23 cellular contexts compared by ENCODE assay signal in genomic region chr2:71611781-71612545, GRCh38.
A peak's percentile ranks its signal among the peaks of the same experiment; 100 is the strongest.
DNase-seq lines count a peak whose midpoint lies in the region; ATAC-seq and TF ChIP-seq lines count a peak whose summit lies in the region.
"Had no signal": no experiment of that assay in that cellular context is flagged by ENCODE, and none has a peak within 500 bp of the region (broad histone marks: within the 10 kb centered on the region; RNA-seq: fewer than 3 reads in every experiment).

No MANE protein-coding gene starts in this region.

- 95% methylated on average over 15 of the region's 15 CpGs for WGBS in sigmoid colon, 2 donors

- no peaks in the 10 kb centered on the region for H3K27me3 ChIP-seq in sigmoid colon

- intact Hi-C loops in sigmoid colon (cut with DNase I) = loop anchor here (5.0 to 10.0 kb wide), 3 partner anchors 163 to 385 kb away; no protein-coding TSS in a partner anchor

- no peak for TF ChIP-seq POLR2A in sigmoid colon (IDR thresholded peaks at IDR 0.05)

- H3K27ac ChIP-seq in sigmoid colon = no peak overlapping the region
- H3K27ac ChIP-seq: prostate gland had no signal

- H3K4me3 Mint-ChIP-seq in activated CD4-positive, alpha-beta memory T cell treated with anti-CD3 and anti-CD28 coated beads, Interleukin-2, amount 10 ng/mL, durations not matched to agents 7 days and 5 days = no peak overlapping the region
- H3K4me3 Mint-ChIP-seq: activated CD8-positive, alpha-beta T cell treated with anti-CD3 and anti-CD28 coated beads, Interleukin-2, amount 10 ng/mL, durations not matched to agents 7 days and 5 days; naive thymus-derived CD4-positive, alpha-beta T cell; T-cell had no signal

- H3K36me3 Mint-ChIP-seq in activated CD4-positive, alpha-beta memory T cell treated with anti-CD3 and anti-CD28 coated beads, Interleukin-2, amount 10 ng/mL, durations not matched to agents 7 days and 5 days (ENCODE audit: low read depth) = no peaks in the 10 kb centered on the region
- H3K36me3 Mint-ChIP-seq: naive thymus-derived CD4-positive, alpha-beta T cell; T-cell had no signal

- POLR2A ChIA-PET in activated CD4-positive, alpha-beta memory T cell treated with anti-CD3 and anti-CD28 coated beads, Interleukin-2, amount 10 ng/mL, durations not matched to agents 7 days and 5 days (lab: Charles Lee) = no interaction called here

- CTCF ChIA-PET in activated CD4-positive, alpha-beta memory T cell treated with anti-CD3 and anti-CD28 coated beads, Interleukin-2, amount 10 ng/mL, durations not matched to agents 7 days and 5 days (lab: Charles Lee) = interaction anchor here (0.6 kb wide), 1 partner anchor 104 kb away, joined by 5 read pairs; no protein-coding TSS in a partner anchor

- H3K4me3 ChIP-seq in sigmoid colon = no peak overlapping the region
- H3K4me3 ChIP-seq: prostate gland, smooth muscle cell had no signal

- TF ChIP-seq EP300 in sigmoid colon (IDR thresholded peaks at IDR 0.05) = no peak

- H3K36me3 ChIP-seq in sigmoid colon = peaks cover 0 to 5% (median 0%) of the 10 kb centered on the region in 4 donors
- H3K36me3 ChIP-seq: prostate gland had no signal

- H3K27ac Mint-ChIP-seq in activated CD4-positive, alpha-beta memory T cell treated with anti-CD3 and anti-CD28 coated beads, Interleukin-2, amount 10 ng/mL, durations not matched to agents 7 days and 5 days = no peak overlapping the region
- H3K27ac Mint-ChIP-seq: activated CD8-positive, alpha-beta T cell treated with anti-CD3 and anti-CD28 coated beads, Interleukin-2, amount 10 ng/mL, durations not matched to agents 7 days and 5 days; naive thymus-derived CD4-positive, alpha-beta T cell; T-cell had no signal

- H3K4me1 ChIP-seq in sigmoid colon = peaks cover 0 to 22% (median 21%) of the 10 kb centered on the region in 4 donors
- H3K4me1 ChIP-seq: prostate gland had no signal

- no peak for ATAC-seq in left lobe of liver
- no peak for ATAC-seq in esophagus mucosa
- ATAC-seq: activated CD8-positive, alpha-beta T cell treated with anti-CD3 and anti-CD28 coated beads, Interleukin-2, amount 10 ng/mL, durations not matched to agents 7 days and 5 days; HCT116; naive thymus-derived CD4-positive, alpha-beta T cell; T-cell had no signal

- H3K9me3 ChIP-seq in sigmoid colon = no peaks in the 10 kb centered on the region
- H3K9me3 ChIP-seq: prostate gland had no signal

- no peaks in the 10 kb centered on the region for H3K9me3 Mint-ChIP-seq in activated CD4-positive, alpha-beta memory T cell treated with anti-CD3 and anti-CD28 coated beads, Interleukin-2, amount 10 ng/mL, durations not matched to agents 7 days and 5 days
- H3K9me3 Mint-ChIP-seq: naive thymus-derived CD4-positive, alpha-beta T cell; T-cell had no signal

- TF ChIP-seq CTCF in sigmoid colon (IDR thresholded peaks at IDR 0.05) = no peak

- no peaks in the 10 kb centered on the region for H3K4me1 Mint-ChIP-seq in activated CD4-positive, alpha-beta memory T cell treated with anti-CD3 and anti-CD28 coated beads, Interleukin-2, amount 10 ng/mL, durations not matched to agents 7 days and 5 days
- H3K4me1 Mint-ChIP-seq: T-cell had no signal

- DNase-seq in activated effector memory CD4-positive, alpha-beta T cell treated with anti-CD3 and anti-CD28 coated beads, Interleukin-2, amount 50 U/mL, for 16 hours = peak; percentile 33
- no peak for DNase-seq in activated effector memory CD4-positive, alpha-beta T cell treated with Interleukin-2 at 50 U/mL for 16 hours
- DNase-seq in activated CD4-positive, alpha-beta memory T cell treated with anti-CD3 and anti-CD28 coated beads, Interleukin-2, amount 10 ng/mL, durations not matched to agents 7 days and 5 days = peak; percentile 7
- DNase-seq in left lobe of liver (ENCODE audit: low spot score) (peak; percentile 29), sigmoid colon (peak; percentile 46), foreskin melanocyte (no peak), AG20443 (ENCODE audit: low spot score) (no peak)
- DNase-seq: activated CD8-positive, alpha-beta T cell treated with anti-CD3 and anti-CD28 coated beads, Interleukin-2, amount 10 ng/mL, durations not matched to agents 7 days and 5 days; C1 segment of cervical spinal cord; DMS 273 treated with DMSO at 0.1 percent for 48 hours; glutamatergic neuron; IMR-90; NCI-H146; NCI-H2171 treated with DMSO at 0.1 percent for 48 hours; NCI-H69; SHP77; stimulated activated CD4-positive, alpha-beta T cell treated with anti-CD3 and anti-CD28 coated beads, Interleukin-4, amount 100 ng/mL, for 1 hour had no signal

- H3K27me3 Mint-ChIP-seq in activated CD4-positive, alpha-beta memory T cell treated with anti-CD3 and anti-CD28 coated beads, Interleukin-2, amount 10 ng/mL, durations not matched to agents 7 days and 5 days = peaks cover 3% of the 10 kb centered on the region

Comparison
In these comparisons a context has a peak if more than half of its experiments do, and no peak if none do; other contexts are left out.
1. DNase-seq: peak in activated effector memory CD4-positive, alpha-beta T cell treated with anti-CD3 and anti-CD28 coated beads, Interleukin-2, amount 50 U/mL, for 16 hours (single experiment), activated CD4-positive, alpha-beta memory T cell treated with anti-CD3 and anti-CD28 coated beads, Interleukin-2, amount 10 ng/mL, durations not matched to agents 7 days and 5 days (single experiment), left lobe of liver (single experiment) and sigmoid colon (single experiment); none in activated effector memory CD4-positive, alpha-beta T cell treated with Interleukin-2 at 50 U/mL for 16 hours (single experiment), foreskin melanocyte (single experiment) and AG20443 (single experiment).